ENCODE assay signal across 9 cellular contexts in genomic region chr13:100789481-100789880, GRCh38.
A peak's percentile ranks its signal among the peaks of the same experiment; 100 is the strongest.
DNase-seq lines count a peak whose midpoint lies in the region; ATAC-seq and TF ChIP-seq lines count a peak whose summit lies in the region.
"Had no signal": no experiment of that assay in that cellular context is flagged by ENCODE, and none has a peak within 500 bp of the region (broad histone marks: within the 10 kb centered on the region; RNA-seq: fewer than 3 reads in every experiment).

No MANE protein-coding gene starts in this region.

- ATAC-seq in HG03139 (IDR thresholded peaks at IDR 0.05; ENCODE audit: unreplicated experiment) = no peak
- ATAC-seq in GM18870 (IDR thresholded peaks at IDR 0.05; ENCODE audit: unreplicated experiment) = no peak
- ATAC-seq in GM18873 (IDR thresholded peaks at IDR 0.05; ENCODE audit: low FRiP score, unreplicated experiment) = no peak
- ATAC-seq in Right ventricle myocardium inferior = no peak

- DNase-seq in G401 (ENCODE audit: low spot score) (peak; percentile 25), HT1080 (ENCODE audit: low read depth) (peak; percentile 77), myocyte (ENCODE audit: low read depth) (peak; percentile 38), Right ventricle myocardium inferior (ENCODE audit: missing footprints) (no peak)

- TF ChIP-seq CTCF in brain (conservative IDR thresholded peaks at IDR 0.05) = no peak

- intact Hi-C loops in Right ventricle myocardium inferior (cut with DNase I) = no loop called here

- peaks cover 14 to 48% (median 23%) of the 10 kb centered on the region in 5 experiments for H3K9me3 Mint-ChIP-seq in brain
- H3K9me3 Mint-ChIP-seq: memory B cell had no signal

- in situ Hi-C loops in G401 (cut with HindIII; ENCODE audit: low sequenced_read_pairs) = no loop called here

- no peaks in the 10 kb centered on the region for H3K36me3 Mint-ChIP-seq in brain
- H3K36me3 Mint-ChIP-seq: memory B cell had no signal

- peak overlapping the region in 1 of 5 experiments; percentile 61 for H3K4me3 Mint-ChIP-seq in brain
- H3K4me3 Mint-ChIP-seq: memory B cell had no signal

- peaks cover 11% of the 10 kb centered on the region for H3K27me3 Mint-ChIP-seq in brain
- H3K27me3 Mint-ChIP-seq: memory B cell had no signal

- H3K4me1 Mint-ChIP-seq in brain = peaks cover 15% of the 10 kb centered on the region
- H3K4me1 Mint-ChIP-seq: memory B cell had no signal

- H3K27ac Mint-ChIP-seq in brain = peak overlapping the region; percentile 39 to 85 (median 74)
- H3K27ac Mint-ChIP-seq: memory B cell had no signal
